ENCODE assay signal across 8 cellular contexts in genomic region chr13:114111577-114111976, GRCh38. TPM values are rescaled to one million over a fixed set of nuclear protein-coding genes. Genes with fewer than 3 reads are reported as not detected.
DNase-seq lines count a peak whose midpoint lies in the region; ATAC-seq and TF ChIP-seq lines count a peak whose summit lies in the region.

No MANE protein-coding gene starts in this region.

- H3K9me3 Mint-ChIP-seq in GM23338: no peaks in the 10 kb centered on the region

- H3K9me2 ChIP-seq in GM23338 (ENCODE audit: insufficient read depth) (no peaks in the 10 kb centered on the region), OCI-LY1 (ENCODE audit: low read depth, low read length) (no peaks in the 10 kb centered on the region)

- ATAC-seq in GM23338: no peak

- H3K4me1 ChIP-seq in GM23338 (ENCODE audit: insufficient read depth) (peaks cover 8% of the 10 kb centered on the region; the same call in 1 of the 2 replicates), OCI-LY1 (ENCODE audit: insufficient read depth, low read length, severe bottlenecking) (peaks cover 37% of the 10 kb centered on the region), duodenal mucosa (ENCODE audit: control insufficient read depth in 1 of 2, insufficient read depth in 2 of 2, low read length in 2 of 2) (peaks cover 37 to 61% of the 10 kb centered on the region in 2 donors), osteoblast (ENCODE audit: insufficient read depth, low read length) (peaks cover 33% of the 10 kb centered on the region)

- H3K9me3 ChIP-seq in OCI-LY1 (ENCODE audit: low read length) (no peaks in the 10 kb centered on the region), duodenal mucosa (ENCODE audit: control insufficient read depth in 1 of 2, low read length in 2 of 2) (no peaks in the 10 kb centered on the region), osteoblast (ENCODE audit: low read depth, low read length) (no peaks in the 10 kb centered on the region)

- H3K36me3 ChIP-seq in GM23338 (ENCODE audit: insufficient read depth) (no peaks in the 10 kb centered on the region), OCI-LY1 (ENCODE audit: insufficient read depth, low read length) (no peaks in the 10 kb centered on the region), duodenal mucosa (ENCODE audit: control insufficient read depth in 1 of 2, insufficient read depth in 2 of 2, low read length in 2 of 2) (peaks cover 0 to 6% of the 10 kb centered on the region in 2 donors), osteoblast (ENCODE audit: insufficient read depth, low read length) (peaks cover 9% of the 10 kb centered on the region)

- peaks cover 17% of the 10 kb centered on the region; the same call in 2 of the 3 replicates for H3K36me3 Mint-ChIP-seq in GM23338 (ENCODE audit: low read depth)

- no peak overlapping the region for H3K27ac Mint-ChIP-seq in GM23338

- peak overlapping the region; percentile 27; the same call in 1 of the 3 replicates for H3K4me3 Mint-ChIP-seq in GM23338

- H2AFZ ChIP-seq in GM23338 (no peak overlapping the region), OCI-LY1 (ENCODE audit: low read length) (no peak overlapping the region), osteoblast (ENCODE audit: low read length) (no peak overlapping the region)

- TF ChIP-seq CTCF in GM23338 (conservative IDR thresholded peaks at IDR 0.05; ENCODE audit: low read depth in 2 of 2) (no peak), OCI-LY1 (IDR thresholded peaks at IDR 0.05; ENCODE audit: low read length) (no peak), osteoblast (IDR thresholded peaks at IDR 0.05; ENCODE audit: extremely low read depth, low read depth, low read length) (no peak)

- H4K20me1 ChIP-seq in GM23338 (replicated peaks; ENCODE audit: insufficient read depth): no peaks in the 10 kb centered on the region; the same call in 1 of the 2 replicates
- H4K20me1 ChIP-seq in OCI-LY1 (ENCODE audit: insufficient read depth, low read length): no peaks in the 10 kb centered on the region
- H4K20me1 ChIP-seq in osteoblast (ENCODE audit: insufficient read depth, low read length): peaks cover 35% of the 10 kb centered on the region

- H3K4me2 ChIP-seq in GM23338 (0 out of 2 replicates have a peak overlapping the region, but pooled peaks have one; percentile 26), OCI-LY1 (ENCODE audit: low read length) (peak overlapping the region; percentile 30; the same call in 1 of the 2 replicates), osteoblast (ENCODE audit: insufficient read depth, low read length) (no peak overlapping the region)

- H3K79me2 ChIP-seq in GM23338 (replicated peaks; ENCODE audit: insufficient read depth) (peaks cover 68% of the 10 kb centered on the region), OCI-LY1 (ENCODE audit: insufficient read depth, low read length) (no peaks in the 10 kb centered on the region), osteoblast (ENCODE audit: insufficient read depth, low read length) (peaks cover 95% of the 10 kb centered on the region)

- H3K4me3 ChIP-seq in GM23338 (no peak overlapping the region), OCI-LY1 (ENCODE audit: low read depth, low read length, poor library complexity, severe bottlenecking) (no peak overlapping the region), duodenal mucosa (ENCODE audit: low read depth in 1 of 2, low read length in 2 of 2) (no peak overlapping the region), osteoblast (ENCODE audit: insufficient read depth, low read length) (no peak overlapping the region)

- H3K9ac ChIP-seq in OCI-LY1 (ENCODE audit: low read length): peak overlapping the region; percentile 25
- H3K9ac ChIP-seq in duodenal mucosa (ENCODE audit: low read depth in 1 of 2, low read length in 2 of 2): no peak overlapping the region

- H3K27me3 ChIP-seq in GM23338 (ENCODE audit: insufficient read depth) (no peaks in the 10 kb centered on the region), OCI-LY1 (ENCODE audit: insufficient read depth, low read length) (no peaks in the 10 kb centered on the region), duodenal mucosa (ENCODE audit: control insufficient read depth in 1 of 2, insufficient read depth in 2 of 2, low read length in 2 of 2) (no peaks in the 10 kb centered on the region), osteoblast (ENCODE audit: insufficient read depth, low read length) (no peaks in the 10 kb centered on the region)

- peaks cover 62% of the 10 kb centered on the region for H3K4me1 Mint-ChIP-seq in GM23338

- 0 out of 2 replicates have a peak overlapping the region, but pooled peaks have one; percentile 32 for H3K27ac ChIP-seq in GM23338 (ENCODE audit: low read depth)
- peak overlapping the region; percentile 93 for H3K27ac ChIP-seq in OCI-LY1 (ENCODE audit: low read depth, low read length, poor library complexity, severe bottlenecking)
- peak overlapping the region; percentile 56 for H3K27ac ChIP-seq in duodenal mucosa (ENCODE audit: low read depth, low read length)
- H3K27ac ChIP-seq in osteoblast (ENCODE audit: low read depth, low read length): peak overlapping the region; percentile 37

- DNase-seq in GM23338 (ENCODE audit: low spot score) (no peak), osteoblast (ENCODE audit: insufficient read length, low spot score, missing footprints) (peak; percentile 80), HT-29 (ENCODE audit: low spot score) (no peak), HK-2 (ENCODE audit: unreplicated experiment) (no peak), retina (no peak), G401 (ENCODE audit: low spot score) (no peak)

- H3F3A ChIP-seq in GM23338 (replicated peaks; ENCODE audit: low read depth) (no peaks in the 10 kb centered on the region), OCI-LY1 (ENCODE audit: insufficient read depth, low read length) (no peaks in the 10 kb centered on the region; the same call in 1 of the 2 replicates)

- peaks cover 12% of the 10 kb centered on the region for H3K27me3 Mint-ChIP-seq in GM23338 (ENCODE audit: insufficient read depth, low read depth, poor library complexity)

- in situ Hi-C loops in G401 (cut with HindIII; ENCODE audit: low sequenced_read_pairs): no loop called here

TF ChIP-seq in GM23338, 12 proteins besides CTCF, POLR2A, EP300 and RAD21 (continues in another document):
- TF ChIP-seq POLR2AphosphoS5 (IDR thresholded peaks at IDR 0.05; ENCODE audit: low read depth) (no peak), CREB1 (CRISPR knock-in tag; IDR thresholded peaks at IDR 0.05; ENCODE audit: low read depth) (no peak), ETS1 (IDR thresholded peaks at IDR 0.05) (no peak), EZH2phosphoT487 (IDR thresholded peaks at IDR 0.05; ENCODE audit: unreplicated experiment) (no peak), JUNB (IDR thresholded peaks at IDR 0.05; ENCODE audit: unreplicated experiment) (no peak), EZH2 (IDR thresholded peaks at IDR 0.05; ENCODE audit: low read depth, unreplicated experiment) (no peak), NANOG (IDR thresholded peaks at IDR 0.05; ENCODE audit: borderline replicate concordance) (no peak)
- TF ChIP-seq, protein P1, sequence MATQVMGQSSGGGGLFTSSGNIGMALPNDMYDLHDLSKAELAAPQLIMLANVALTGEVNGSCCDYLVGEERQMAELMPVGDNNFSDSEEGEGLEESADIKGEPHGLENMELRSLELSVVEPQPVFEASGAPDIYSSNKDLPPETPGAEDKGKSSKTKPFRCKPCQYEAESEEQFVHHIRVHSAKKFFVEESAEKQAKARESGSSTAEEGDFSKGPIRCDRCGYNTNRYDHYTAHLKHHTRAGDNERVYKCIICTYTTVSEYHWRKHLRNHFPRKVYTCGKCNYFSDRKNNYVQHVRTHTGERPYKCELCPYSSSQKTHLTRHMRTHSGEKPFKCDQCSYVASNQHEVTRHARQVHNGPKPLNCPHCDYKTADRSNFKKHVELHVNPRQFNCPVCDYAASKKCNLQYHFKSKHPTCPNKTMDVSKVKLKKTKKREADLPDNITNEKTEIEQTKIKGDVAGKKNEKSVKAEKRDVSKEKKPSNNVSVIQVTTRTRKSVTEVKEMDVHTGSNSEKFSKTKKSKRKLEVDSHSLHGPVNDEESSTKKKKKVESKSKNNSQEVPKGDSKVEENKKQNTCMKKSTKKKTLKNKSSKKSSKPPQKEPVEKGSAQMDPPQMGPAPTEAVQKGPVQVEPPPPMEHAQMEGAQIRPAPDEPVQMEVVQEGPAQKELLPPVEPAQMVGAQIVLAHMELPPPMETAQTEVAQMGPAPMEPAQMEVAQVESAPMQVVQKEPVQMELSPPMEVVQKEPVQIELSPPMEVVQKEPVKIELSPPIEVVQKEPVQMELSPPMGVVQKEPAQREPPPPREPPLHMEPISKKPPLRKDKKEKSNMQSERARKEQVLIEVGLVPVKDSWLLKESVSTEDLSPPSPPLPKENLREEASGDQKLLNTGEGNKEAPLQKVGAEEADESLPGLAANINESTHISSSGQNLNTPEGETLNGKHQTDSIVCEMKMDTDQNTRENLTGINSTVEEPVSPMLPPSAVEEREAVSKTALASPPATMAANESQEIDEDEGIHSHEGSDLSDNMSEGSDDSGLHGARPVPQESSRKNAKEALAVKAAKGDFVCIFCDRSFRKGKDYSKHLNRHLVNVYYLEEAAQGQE (IDR thresholded peaks at IDR 0.05; ENCODE audit: unreplicated experiment): no peak

RNA-seq across cellular contexts. Expression of gene RASA3, which starts 20.8 kb away (rescaled TPM):
- 18.7 and 20.7 TPM in 2 replicates for total RNA-seq in GM23338 (2014; rRNA removed; shearing (Covaris generic))
- 11.2 and 11.7 TPM in 2 replicates for polyA plus RNA-seq in GM23338 (2016; fragmentation: Nextera tagmentation; extraction: Ambion mirVana)
- 40.7 and 41.3 TPM in 2 replicates for total RNA-seq in osteoblast
- 24.9 and 25.1 TPM in 2 replicates for total RNA-seq in HT-29 (2014; rRNA removed; shearing (Covaris generic))
- 11.9 and 13.7 TPM in 2 replicates for total RNA-seq in G401 (2014; rRNA removed; shearing (Covaris generic))

Comparison
In these comparisons a context has a peak if more than half of its experiments do, and no peak if none do; other contexts are left out.
1. H3K27ac ChIP-seq: peak in every context shown above with its lines; median percentile 93 in OCI-LY1; 56 in duodenal mucosa; 37 in osteoblast; 32 in GM23338.